ENCODE assay signal across 26 cellular contexts in the genomic region with DNA sequence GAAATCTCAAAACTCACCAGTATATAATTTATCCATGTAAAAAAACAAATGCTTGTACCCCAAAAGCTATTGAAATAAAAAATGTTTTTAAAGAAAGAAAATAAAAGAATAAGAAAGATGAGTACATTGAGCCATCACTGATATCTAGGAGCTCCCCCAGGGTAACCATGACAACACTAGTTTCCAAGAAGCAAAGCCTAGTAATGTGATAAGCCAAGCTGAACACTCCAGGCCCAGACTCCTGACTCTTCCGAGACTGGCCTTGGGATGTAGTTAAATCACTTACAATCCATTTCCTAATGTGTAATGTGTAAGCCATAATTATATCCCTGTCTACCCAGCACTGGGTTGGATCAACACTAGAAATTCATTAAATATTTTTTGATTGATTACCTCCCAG. TPM values are rescaled to one million over a fixed set of nuclear protein-coding genes. Genes with fewer than 3 reads are reported as not detected.
DNase-seq lines count a peak whose midpoint lies in the region; ATAC-seq and TF ChIP-seq lines count a peak whose summit lies in the region.
"Had no signal": no experiment of that assay in that cellular context is flagged by ENCODE, and none has a peak within 500 bp of the region (broad histone marks: within the 10 kb centered on the region; RNA-seq: fewer than 3 reads in every experiment).

No MANE protein-coding gene starts in this region.

- no peak overlapping the region for H2AFZ ChIP-seq in IMR-90 (replicated peaks; ENCODE audit: low read length, poor library complexity)

- no peak overlapping the region for H3K14ac ChIP-seq in IMR-90 (replicated peaks; ENCODE audit: low read depth, low read length)

- TF ChIP-seq POLR2A in IMR-90 (IDR thresholded peaks at IDR 0.05; ENCODE audit: low read depth, low read length) = no peak

- peak overlapping the region; percentile 51; the same call in 1 of the 2 replicates for H4K5ac ChIP-seq in IMR-90 (ENCODE audit: low read depth, low read length)

- H4K8ac ChIP-seq in IMR-90 (ENCODE audit: low read depth in 2 of 2, low read length in 2 of 2) = peak overlapping the region in 1 of 2 experiments; percentile 17; a peak in 1 of 4 replicates

- H4K20me1 ChIP-seq in IMR-90 (ENCODE audit: insufficient read depth, low read length) = no peaks in the 10 kb centered on the region

- no peak overlapping the region for H2BK5ac ChIP-seq in IMR-90 (ENCODE audit: low read depth, low read length, poor library complexity, severe bottlenecking)

- no peak overlapping the region for H3K56ac ChIP-seq in IMR-90 (ENCODE audit: extremely low read depth, insufficient read depth, low read length)

- H3K9me1 ChIP-seq in IMR-90 (ENCODE audit: insufficient read depth, low read length) = peaks cover 11% of the 10 kb centered on the region

- 0 out of 2 replicates have a peak overlapping the region, but pooled peaks have one; percentile 16 for H2AK5ac ChIP-seq in IMR-90 (ENCODE audit: low read depth, low read length)

- H3K23ac ChIP-seq in IMR-90 (ENCODE audit: low read depth, low read length) = no peak overlapping the region

- TF ChIP-seq CTCF in IMR-90 (conservative IDR thresholded peaks at IDR 0.05; ENCODE audit: low read depth, low read length) = no peak

- POLR2A ChIA-PET in IMR-90 (lab: Charles Lee; ENCODE audit: unreplicated experiment) = no interaction called here

- H3K4me1 ChIP-seq in IMR-90 (ENCODE audit: control insufficient read depth, insufficient read depth, low read length) = peaks cover 15% of the 10 kb centered on the region

- no peak overlapping the region for H2AK9ac ChIP-seq in IMR-90 (replicated peaks; ENCODE audit: low read depth, low read length, poor library complexity)

- H3K79me1 ChIP-seq in IMR-90 (ENCODE audit: low read depth in 1 of 2, low read length in 2 of 2) = peaks cover 0 to 3% of the 10 kb centered on the region in 2 experiments; a peak in 1 of 4 replicates

- no peaks in the 10 kb centered on the region for H3K36me3 ChIP-seq in IMR-90 (ENCODE audit: control insufficient read depth, insufficient read depth, low read length)
- H3K36me3 ChIP-seq: MG63 had no signal

- WGBS in IMR-90 (ENCODE audit: extremely low coverage in 2 of 2, insufficient read length in 1 of 2), 2 experiments = no CpG with 5 or more reads among the region's 1 CpG

- H4K91ac ChIP-seq in IMR-90 (ENCODE audit: insufficient read depth, low read depth, low read length) = no peak overlapping the region

- CTCF ChIA-PET in IMR-90 (lab: Yijun Ruan, JAX) = no interaction called here

- TF ChIP-seq RAD21 in IMR-90 (IDR thresholded peaks at IDR 0.05; ENCODE audit: low read length) = no peak

- DNase-seq in NCI-H1417 (lab: John Stamatoyannopoulos, UW) (peak in 2 of 3 experiments; percentile 27 to 75), NCI-H1417 treated with DMSO at 0.1 percent for 48 hours (lab: John Stamatoyannopoulos, UW) (no peak), IMR-90 (peak; percentile 33), SK-N-DZ (ENCODE audit: low spot score) (peak; percentile 32), left kidney (ENCODE audit: low read depth, low spot score) (peak; percentile 80), D341Med (ENCODE audit: low spot score) (no peak), NCI-H2171 (lab: John Stamatoyannopoulos, UW) (no peak)
- DNase-seq: 8988T; ACHN; Calu3; DMS53; GOT3; MG63; NCI-H1105 treated with DMSO at 0.1 percent for 48 hours; NCI-H1694 treated with DMSO at 0.1 percent for 48 hours; NCI-H446 treated with DMSO at 0.1 percent for 48 hours; NCI-H526; NK-92 treated with Interleukin-12 subunit alpha and Interleukin-12 subunit beta, amount 100 ng/mL, for 24 hours; PC-3; T-helper 17 cell had no signal

- in situ Hi-C loops in IMR-90 (cut with MboI; ENCODE audit: low sequenced_read_pairs) = loop anchor here (5.0 to 25.0 kb wide), 5 partner anchors 715 to 1775 kb away; a partner anchor contains a TSS

- no peaks in the 10 kb centered on the region for H3K27me3 ChIP-seq in IMR-90 (ENCODE audit: control insufficient read depth, insufficient read depth, low read length)
- H3K27me3 ChIP-seq: MG63 had no signal

- H3K18ac ChIP-seq in IMR-90 (ENCODE audit: low read depth, low read length) = no peak overlapping the region; the same call in 1 of the 2 replicates

- H3K9ac ChIP-seq in IMR-90 (ENCODE audit: low read depth, low read length) = no peak overlapping the region

- intact Hi-C loops in IMR-90 (cut with micrococcal nuclease) = loop anchor here (10.0 kb wide), 2 partner anchors 265 to 1495 kb away; a partner anchor contains a TSS

- dilution Hi-C loops in IMR-90 (cut with HindIII; ENCODE audit: low sequenced_read_pairs, unreplicated experiment) = no loop called here

- no peak overlapping the region for H3K27ac ChIP-seq in IMR-90 (ENCODE audit: insufficient read depth, low read length)

- no peak overlapping the region for H3K4me3 ChIP-seq in IMR-90 (ENCODE audit: insufficient read depth, low read depth, low read length)
- H3K4me3 ChIP-seq: MG63 had no signal

- H3K4ac ChIP-seq in IMR-90 (ENCODE audit: low read depth, low read length) = peak overlapping the region; percentile 54

- peak overlapping the region; percentile 62; the same call in 1 of the 2 replicates for H2BK20ac ChIP-seq in IMR-90 (ENCODE audit: low read depth, low read length)

- ATAC-seq in IMR-90 (ENCODE audit: low read depth) (no peak), GM18870 (IDR thresholded peaks at IDR 0.05; ENCODE audit: unreplicated experiment) (no peak)
- ATAC-seq: HCT116, PC-3, SK-N-SH treated with all-trans-retinoic acid at 6 μM for 48 hours, T-helper 17 cell had no signal

- H2BK15ac ChIP-seq in IMR-90 (ENCODE audit: low read depth, low read length) = 0 out of 3 replicates have a peak overlapping the region, but pooled peaks have one; percentile 37

- no TSS peak for BruUV-seq in IMR-90 (replicated peaks; lab: Mats Ljungman, UMichigan)

- peak overlapping the region; percentile 48; the same call in 1 of the 2 replicates for H2BK120ac ChIP-seq in IMR-90 (ENCODE audit: low read depth, low read length)

- H3K4me2 ChIP-seq in IMR-90 (ENCODE audit: low read depth, low read length) = no peak overlapping the region

- H3K9me3 ChIP-seq in IMR-90 (ENCODE audit: control insufficient read depth, insufficient read depth, low read length) = no peaks in the 10 kb centered on the region
- H3K9me3 ChIP-seq: MG63 had no signal

TF ChIP-seq in IMR-90, 13 proteins besides CTCF, POLR2A, EP300 and RAD21:
- no peak for TF ChIP-seq NFE2L2 (IDR thresholded peaks at IDR 0.05; ENCODE audit: low read depth, low read length)
- no peak for TF ChIP-seq RCOR1 (IDR thresholded peaks at IDR 0.05; ENCODE audit: insufficient replicate concordance, low read length)
- TF ChIP-seq MAZ (IDR thresholded peaks at IDR 0.05; ENCODE audit: borderline replicate concordance, low read depth, low read length) = no peak
- no peak for TF ChIP-seq CEBPB (IDR thresholded peaks at IDR 0.05; ENCODE audit: low read depth, low read length)
TF ChIP-seq in IMR-90: peak in this region for 0.

RNA-seq across cellular contexts. Expression of a gene that starts 21.1 kb away (rescaled TPM):
- total RNA-seq in IMR-90 (2012; rRNA removed) = 0.54 and 0.56 TPM in 2 replicates
- polyA plus RNA-seq in IMR-90 (2012; rRNA removed) = 0.09 and 0.12 TPM in 2 replicates
- polyA plus RNA-seq in IMR-90 (2012; cell fraction: cytosol; rRNA removed) = 0.02 TPM in 2 replicates
- 0.11 and 0.94 TPM in 2 replicates for polyA plus RNA-seq in IMR-90 (2012; cell fraction: nucleus; rRNA removed; ENCODE audit: low replicate concordance)
- polyA plus RNA-seq in SK-N-DZ (2014; cell fraction: cytosol; rRNA removed) = not detected in 2 replicates
- 0.11 and 0.12 TPM in 2 replicates for polyA plus RNA-seq in SK-N-DZ (2014; cell fraction: nucleus; rRNA removed)
- total RNA-seq: Daoy, PC-3 had no signal

RNA-seq across cellular contexts. Expression of a gene that starts 41.9 kb away (rescaled TPM):
- under 0.01 TPM in 1 of 2 replicates, not detected in the other for total RNA-seq in IMR-90 (2012; rRNA removed)
- polyA plus RNA-seq in IMR-90 (2012; rRNA removed) = not detected in 2 replicates
- 0.03 TPM in 1 of 2 replicates, not detected in the other for polyA plus RNA-seq in IMR-90 (2012; cell fraction: cytosol; rRNA removed)
- polyA plus RNA-seq in IMR-90 (2012; cell fraction: nucleus; rRNA removed; ENCODE audit: low replicate concordance) = not detected in 2 replicates
- polyA plus RNA-seq in SK-N-DZ (2014; cell fraction: cytosol; rRNA removed) = 2.2 and 9.9 TPM in 2 replicates
- polyA plus RNA-seq in SK-N-DZ (2014; cell fraction: nucleus; rRNA removed) = 1.1 and 1.2 TPM in 2 replicates
- total RNA-seq: G401, LHCN-M2 had no signal

Comparison
In these comparisons a context has a peak if more than half of its experiments do, and no peak if none do; other contexts are left out.
1. DNase-seq: peak in NCI-H1417 (2 of 3), IMR-90 (single experiment), SK-N-DZ (single experiment) and left kidney (single experiment); none in NCI-H1417 treated with DMSO at 0.1 percent for 48 hours (single experiment), D341Med (single experiment) and NCI-H2171 (single experiment).